16 cellular contexts compared by ENCODE assay signal in the genomic region with DNA sequence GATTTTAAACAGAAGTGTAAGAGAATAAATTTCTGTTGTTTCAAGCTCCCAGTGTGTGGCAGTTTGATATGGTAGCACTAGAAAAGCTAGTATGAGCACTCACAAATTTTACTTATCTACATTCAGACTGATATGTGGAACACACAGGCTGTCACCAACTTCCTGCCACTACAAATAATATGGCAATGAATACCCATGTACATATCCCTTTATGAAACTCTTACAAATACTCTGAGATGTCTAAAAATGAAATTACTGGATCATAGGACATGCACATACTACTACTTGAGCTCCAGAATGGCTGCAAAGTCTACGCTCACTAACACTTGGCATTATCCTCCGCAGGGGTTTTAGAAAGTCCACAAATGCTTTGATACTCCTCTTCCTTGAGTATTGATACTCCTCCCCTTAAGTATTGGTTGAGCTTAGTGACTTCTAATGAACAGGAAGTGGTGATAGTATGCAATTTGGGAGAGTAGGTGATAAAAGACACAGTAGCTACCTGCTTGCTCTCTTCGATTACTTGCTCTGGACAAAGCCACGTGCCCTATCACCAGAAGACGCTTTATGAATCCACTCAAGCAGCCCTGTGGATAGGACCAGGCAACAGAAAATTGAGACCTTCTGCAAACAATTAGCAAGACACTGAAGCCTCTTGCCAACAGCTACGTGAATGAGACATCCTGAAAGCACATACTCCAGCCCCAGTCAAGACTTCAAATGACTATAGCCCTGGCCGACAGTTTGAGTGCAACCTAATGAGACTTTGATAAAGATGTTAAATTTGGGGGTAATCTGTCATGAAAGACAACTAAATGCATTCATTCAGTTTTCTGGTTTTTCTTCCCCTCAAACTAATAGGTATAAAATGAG. TPM values are rescaled to one million over a fixed set of nuclear protein-coding genes. Genes with fewer than 3 reads are reported as not detected.
DNase-seq lines count a peak whose midpoint lies in the region; ATAC-seq and TF ChIP-seq lines count a peak whose summit lies in the region.
"Had no signal": no experiment of that assay in that cellular context is flagged by ENCODE, and none has a peak within 500 bp of the region (broad histone marks: within the 10 kb centered on the region; RNA-seq: fewer than 3 reads in every experiment).

No MANE protein-coding gene starts in this region.

- H3K79me1 ChIP-seq in H9 (ENCODE audit: insufficient read depth, low read depth, low read length, poor library complexity, severe bottlenecking): peaks cover 6% of the 10 kb centered on the region

- H3K4me1 ChIP-seq in H9 (ENCODE audit: insufficient read depth, low read length) (peaks cover 12% of the 10 kb centered on the region), left lung (peaks cover 18 to 59% of the 10 kb centered on the region in 2 donors)

- H3K56ac ChIP-seq in H9 (ENCODE audit: insufficient read length, low read depth, low read length): no peak overlapping the region

- no peak for TF ChIP-seq CTCF in H9 (conservative IDR thresholded peaks at IDR 0.05)
- no peak for TF ChIP-seq CTCF in left lung (IDR thresholded peaks at IDR 0.05)

- H3K4me3 ChIP-seq in left lung: no peak overlapping the region
- H3K4me3 ChIP-seq: esophagus squamous epithelium had no signal

- no peak overlapping the region for H3K4me3 Mint-ChIP-seq in H9
- no peak overlapping the region for H3K4me3 Mint-ChIP-seq in activated naive CD8-positive, alpha-beta T cell treated with anti-CD3 and anti-CD28 coated beads for 36 hours
- peak overlapping the region in 6 of 10 donors; percentile 2 to 60 (median 49) for H3K4me3 Mint-ChIP-seq in naive thymus-derived CD8-positive, alpha-beta T cell

- H3K27me3 ChIP-seq in H9 (ENCODE audit: insufficient read depth, low read length) (no peaks in the 10 kb centered on the region), left lung (no peaks in the 10 kb centered on the region)
- H3K27me3 ChIP-seq: esophagus squamous epithelium had no signal

- intact Hi-C loops in left lung (cut with DNase I): no loop called here

- H4K8ac ChIP-seq in H9 (replicated peaks; ENCODE audit: insufficient read length, low read depth, low read length): no peak overlapping the region

- H2BK20ac ChIP-seq in H9 (ENCODE audit: low read depth, low read length, poor library complexity, severe bottlenecking): no peak overlapping the region

- H3K9me3 ChIP-seq in H9 (ENCODE audit: control insufficient read depth, low read depth, low read length) (no peaks in the 10 kb centered on the region), left lung (no peaks in the 10 kb centered on the region)
- H3K9me3 ChIP-seq: esophagus squamous epithelium had no signal

- no peak overlapping the region for H3K9ac ChIP-seq in H9 (ENCODE audit: extremely low read depth, insufficient read length, low read length)

- H4K5ac ChIP-seq in H9 (ENCODE audit: insufficient read length, low read depth, low read length): no peak overlapping the region

- H3K27me3 Mint-ChIP-seq in H9 (ENCODE audit: low read depth): no peaks in the 10 kb centered on the region
- no peaks in the 10 kb centered on the region for H3K27me3 Mint-ChIP-seq in activated naive CD8-positive, alpha-beta T cell treated with anti-CD3 and anti-CD28 coated beads for 36 hours
- no peaks in the 10 kb centered on the region for H3K27me3 Mint-ChIP-seq in naive thymus-derived CD8-positive, alpha-beta T cell

- H3K9me3 Mint-ChIP-seq in H9: no peaks in the 10 kb centered on the region
- peaks cover 4% of the 10 kb centered on the region for H3K9me3 Mint-ChIP-seq in activated naive CD8-positive, alpha-beta T cell treated with anti-CD3 and anti-CD28 coated beads for 36 hours
- H3K9me3 Mint-ChIP-seq in naive thymus-derived CD8-positive, alpha-beta T cell: no peaks in the 10 kb centered on the region

- peaks cover 0 to 3% of the 10 kb centered on the region in 2 donors for H3K36me3 ChIP-seq in left lung

- no peak overlapping the region for H2BK120ac ChIP-seq in H9 (ENCODE audit: low read depth, low read length, poor library complexity, severe bottlenecking)

- no peak overlapping the region for H3K14ac ChIP-seq in H9 (ENCODE audit: insufficient read depth, low read length)

- H3K4me2 ChIP-seq in H9 (ENCODE audit: insufficient read depth, insufficient read length, low read length): no peak overlapping the region

- no peak overlapping the region for H2AFZ ChIP-seq in H9 (ENCODE audit: low read length)

- peaks cover 35 to 52% of the 10 kb centered on the region in 2 experiments for H3K4me1 Mint-ChIP-seq in H9
- peaks cover 73% of the 10 kb centered on the region for H3K4me1 Mint-ChIP-seq in activated naive CD8-positive, alpha-beta T cell treated with anti-CD3 and anti-CD28 coated beads for 36 hours
- peaks cover 33 to 87% (median 80%) of the 10 kb centered on the region in 4 donors for H3K4me1 Mint-ChIP-seq in naive thymus-derived CD8-positive, alpha-beta T cell

- peaks cover 0 to 3% (median 0%) of the 10 kb centered on the region in 3 experiments; a peak in 2 of 7 replicates for H3K36me3 Mint-ChIP-seq in H9 (ENCODE audit: insufficient read depth in 1 of 3, low read depth in 3 of 3)
- peaks cover 34% of the 10 kb centered on the region for H3K36me3 Mint-ChIP-seq in activated naive CD8-positive, alpha-beta T cell treated with anti-CD3 and anti-CD28 coated beads for 36 hours
- H3K36me3 Mint-ChIP-seq in naive thymus-derived CD8-positive, alpha-beta T cell: peaks cover 0 to 34% (median 0%) of the 10 kb centered on the region in 3 donors

- peak overlapping the region; percentile 29 for H3T11ph ChIP-seq in H9 (ENCODE audit: low read length)

- H2AK5ac ChIP-seq in H9 (ENCODE audit: insufficient read length, low read length): no peak overlapping the region

- H3K4ac ChIP-seq in H9 (ENCODE audit: low read depth, low read length): no peak overlapping the region

- no peak overlapping the region for H2BK12ac ChIP-seq in H9 (ENCODE audit: insufficient read length, low read depth, low read length)

- no peaks in the 10 kb centered on the region for H3K23me2 ChIP-seq in H9 (ENCODE audit: insufficient read length, low read depth, low read length, poor library complexity, severe bottlenecking)

- POLR2A ChIA-PET in naive thymus-derived CD8-positive, alpha-beta T cell (lab: Charles Lee): interaction anchor here (1.2 kb wide), 1 partner anchor 11 kb away, joined by 3 read pairs; no protein-coding TSS in a partner anchor

- H3K18ac ChIP-seq in H9 (ENCODE audit: insufficient read length, low read depth, low read length): no peak overlapping the region

- WGBS in H9 (ENCODE audit: extremely low coverage, insufficient read length, low lambda C conversion rate): no CpG with 5 or more reads among the region's 7 CpGs

- peak overlapping the region; percentile 60 to 95 (median 82); a peak in 3 of 7 replicates for H3K27ac Mint-ChIP-seq in H9
- peak overlapping the region; percentile 69 for H3K27ac Mint-ChIP-seq in activated naive CD8-positive, alpha-beta T cell treated with anti-CD3 and anti-CD28 coated beads for 36 hours
- peak overlapping the region; percentile 31 to 91 (median 75) for H3K27ac Mint-ChIP-seq in naive thymus-derived CD8-positive, alpha-beta T cell

- no peaks in the 10 kb centered on the region for H4K20me1 ChIP-seq in H9 (ENCODE audit: control insufficient read depth, insufficient read depth, insufficient read length)

- no peak overlapping the region for H2BK5ac ChIP-seq in H9 (ENCODE audit: insufficient read length, low read length)

- H2BK15ac ChIP-seq in H9 (ENCODE audit: low read depth, low read length): no peak overlapping the region

- H3K23ac ChIP-seq in H9 (ENCODE audit: insufficient read length, low read depth, low read length): no peak overlapping the region

- H4K91ac ChIP-seq in H9 (ENCODE audit: insufficient read length, low read depth, low read length): no peak overlapping the region

- no peak overlapping the region for H3K27ac ChIP-seq in H9 (ENCODE audit: insufficient read length, low read depth, low read length)
- peak overlapping the region in 1 of 2 donors; percentile 2 for H3K27ac ChIP-seq in left lung
- H3K27ac ChIP-seq: esophagus squamous epithelium had no signal

- H3K79me2 ChIP-seq in H9 (ENCODE audit: insufficient read depth, low read length): peaks cover 21% of the 10 kb centered on the region; the same call in 1 of the 2 replicates

- DNase-seq in AG20443 (ENCODE audit: low spot score) (peak; percentile 13), H9 (no peak), amniotic stem cell (lab: John Stamatoyannopoulos, UW) (no peak), left lung (no peak), NCI-H2227 treated with DMSO at 0.1 percent for 48 hours (lab: John Stamatoyannopoulos, UW) (no peak)
- no peak for DNase-seq in activated naive CD8-positive, alpha-beta T cell treated with anti-CD3 and anti-CD28 coated beads for 36 hours
- no peak for DNase-seq in naive thymus-derived CD8-positive, alpha-beta T cell
- DNase-seq: aorta, DMS53, esophagus squamous epithelium, H7, KBM-7, mammary epithelial cell, NCI-H1417 treated with DMSO at 0.1 percent for 48 hours, SIG-M5 had no signal

- ATAC-seq in naive thymus-derived CD8-positive, alpha-beta T cell: peak; percentile 27 to 54
- ATAC-seq in GM18858 (IDR thresholded peaks at IDR 0.05; ENCODE audit: unreplicated experiment) (no peak), left lung (no peak)

RNA-seq across cellular contexts. Expression of gene FBXO11, which starts 35.4 kb away (rescaled TPM):
- total RNA-seq in H9 (2021): 66.1 and 68.8 TPM in 2 replicates
- 10 to 100 TPM; 36.3 to 36.4 TPM for total RNA-seq in activated naive CD8-positive, alpha-beta T cell treated with anti-CD3 and anti-CD28 coated beads for 36 hours
- total RNA-seq in naive thymus-derived CD8-positive, alpha-beta T cell: 10 to 100 TPM; 96.6 to 97.7 TPM
- polyA plus RNA-seq in naive thymus-derived CD8-positive, alpha-beta T cell: 10 to 100 TPM in 1 of 3 donors, 1 to 10 TPM in 2; 5.0 to 10.4 (median 6.3) TPM
- 10 to 100 TPM; 56.2 to 68.2 TPM for total RNA-seq in left lung

Comparison
In these comparisons a context has a peak if more than half of its experiments do, and no peak if none do; other contexts are left out.
1. H3K4me3 Mint-ChIP-seq: peak in naive thymus-derived CD8-positive, alpha-beta T cell (6 of 10); none in H9 (0 of 2) and activated naive CD8-positive, alpha-beta T cell treated with anti-CD3 and anti-CD28 coated beads for 36 hours (single experiment).
2. ATAC-seq: peak in naive thymus-derived CD8-positive, alpha-beta T cell (2 of 2); none in GM18858 (single experiment) and left lung (single experiment).
3. Peak in every context shown above with its lines, with median percentiles within 50 percentile points of each other: H3K27ac Mint-ChIP-seq.